In the genomic region with DNA sequence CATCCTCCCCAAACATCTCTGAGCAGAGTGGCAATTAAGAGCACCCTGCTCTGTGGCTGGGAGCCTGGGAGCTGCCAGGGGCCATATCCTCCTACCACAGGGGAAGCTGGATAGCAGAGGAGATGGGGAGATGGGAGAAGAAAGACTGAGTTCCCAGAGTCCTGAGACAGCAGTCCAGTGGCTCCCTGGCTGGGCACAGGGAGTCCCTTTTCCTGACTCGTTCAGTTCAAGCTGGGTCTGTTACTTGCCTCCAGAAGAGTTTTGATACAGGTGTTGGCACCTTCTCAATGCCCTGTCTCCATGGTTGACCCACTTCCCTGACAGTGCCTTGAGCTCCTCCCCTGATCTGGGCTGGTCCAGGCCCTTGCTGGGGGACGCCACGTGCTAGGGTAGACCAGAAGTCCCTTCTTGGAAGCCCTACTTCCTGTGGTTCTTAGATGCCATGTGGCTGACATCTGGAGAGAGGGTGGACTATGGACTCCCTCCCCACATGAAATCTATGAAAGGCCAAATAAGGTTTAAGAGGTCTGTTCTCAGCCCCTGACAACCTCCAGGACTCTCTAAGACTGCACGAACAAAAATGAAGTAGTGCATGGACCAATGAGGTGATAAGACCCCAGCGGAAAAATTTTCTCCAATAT, we compare ENCODE assay signal across 12 cellular contexts.
A peak's percentile ranks its signal among the peaks of the same experiment; 100 is the strongest.
DNase-seq lines count a peak whose midpoint lies in the region; ATAC-seq, FAIRE-seq and TF ChIP-seq lines count a peak whose summit lies in the region.
"Had no signal": no experiment of that assay in that cellular context is flagged by ENCODE, and none has a peak within 500 bp of the region (broad histone marks: within the 10 kb centered on the region; RNA-seq: fewer than 3 reads in every experiment).

No MANE protein-coding gene starts in this region.

- CTCF ChIA-PET in HepG2 (lab: Yijun Ruan, JAX; ENCODE audit: low intra/inter-chr PET ratio, low total read pairs): no interaction called here

- intact Hi-C loops in HepG2 (cut with micrococcal nuclease; ENCODE audit: unreplicated experiment): loop anchor here (5.0 to 10.0 kb wide), 2 partner anchors 131 to 167 kb away; a partner anchor contains a TSS

- POLR2A ChIA-PET in HepG2 (lab: Yijun Ruan, JAX): interaction anchor here (0.7 to 5.1 kb wide), 14 partner anchors 9 to 231 kb away, joined by 3 to 178 read pairs (median 11); a partner anchor contains a TSS

- WGBS in HepG2 (ENCODE audit: low lambda C conversion rate): 72% methylated on average over 4 of the region's 5 CpGs

- H3K36me3 Mint-ChIP-seq in activated naive CD8-positive, alpha-beta T cell: peaks cover 10% of the 10 kb centered on the region
- H3K36me3 Mint-ChIP-seq in stimulated activated effector memory CD8-positive, alpha-beta T cell treated with anti-CD3 and anti-CD28 coated beads, Interleukin-12 subunit alpha, Interleukin-12 subunit beta, amount 100 ng/mL, for 72 hours: peaks cover 27% of the 10 kb centered on the region

- peaks cover 19% of the 10 kb centered on the region for H3K79me2 ChIP-seq in HepG2 (ENCODE audit: insufficient read depth, low read length)

- no peak for TF ChIP-seq CTCF in Peyer's patch (IDR thresholded peaks at IDR 0.05)
- no peak for TF ChIP-seq CTCF in HepG2 (CRISPR knock-in tag; IDR thresholded peaks at IDR 0.05)

- H3K27ac ChIP-seq in Peyer's patch: peak overlapping the region; percentile 39 to 98 (median 98)
- peak overlapping the region; percentile 100 for H3K27ac ChIP-seq in HepG2 (ENCODE audit: extremely low read length, insufficient read depth, low read length)

- H3K27me3 ChIP-seq in Peyer's patch (no peaks in the 10 kb centered on the region), HepG2 (ENCODE audit: control insufficient read depth in 1 of 2, insufficient read depth in 2 of 2, low read length in 2 of 2) (no peaks in the 10 kb centered on the region)

- H3K9ac ChIP-seq in HepG2 (ENCODE audit: insufficient read depth, low read depth, low read length): peak overlapping the region; percentile 99

- H4K20me1 ChIP-seq in HepG2 (ENCODE audit: insufficient read depth, low read length): no peaks in the 10 kb centered on the region

- DNase-seq in Peyer's patch (no peak), HepG2 (ENCODE audit: low spot score) (peak; percentile 28), NCI-H526 (lab: John Stamatoyannopoulos, UW) (no peak)
- no peak for DNase-seq in stimulated activated effector memory CD8-positive, alpha-beta T cell treated with anti-CD3 and anti-CD28 coated beads, Interleukin-12 subunit alpha, Interleukin-12 subunit beta, amount 100 ng/mL, for 72 hours (ENCODE audit: low spot score in 2 of 2)
- DNase-seq in stimulated activated CD4-positive, alpha-beta T cell treated with anti-CD3 and anti-CD28 coated beads, Interleukin-4, amount 100 ng/mL, for 1 hour: no peak
- DNase-seq: NCI-H2171, PC-3 had no signal

- no peak for TF ChIP-seq POLR2A in Peyer's patch (IDR thresholded peaks at IDR 0.05)
- peak in 1 of 2 experiments; percentile 41 for TF ChIP-seq POLR2A in HepG2 (IDR thresholded peaks at IDR 0.05; ENCODE audit: insufficient read depth in 1 of 2, low read depth in 2 of 2, low read length in 2 of 2)

- H3K9me3 ChIP-seq in Peyer's patch (no peaks in the 10 kb centered on the region), HepG2 (ENCODE audit: low read length) (peaks cover 2% of the 10 kb centered on the region)

- H3K4me1 ChIP-seq in Peyer's patch: peaks cover 16 to 52% (median 23%) of the 10 kb centered on the region in 4 donors
- H3K4me1 ChIP-seq in HepG2 (ENCODE audit: insufficient read depth, low read length): peaks cover 91% of the 10 kb centered on the region

- in situ Hi-C loops in HepG2 (cut with HindIII; ENCODE audit: extremely low pct_ligation_motif_present, low pct_unique_long_range_greater_than_20kb): loop anchor here (10.0 kb wide), 1 partner anchor 151 kb away; no protein-coding TSS in a partner anchor

- peaks cover 3% of the 10 kb centered on the region for H3K9me3 Mint-ChIP-seq in activated naive CD8-positive, alpha-beta T cell (ENCODE audit: low read depth)
- peaks cover 6% of the 10 kb centered on the region for H3K9me3 Mint-ChIP-seq in stimulated activated effector memory CD8-positive, alpha-beta T cell treated with anti-CD3 and anti-CD28 coated beads, Interleukin-12 subunit alpha, Interleukin-12 subunit beta, amount 100 ng/mL, for 72 hours

- peak overlapping the region; percentile 99 for H3K27ac Mint-ChIP-seq in activated naive CD8-positive, alpha-beta T cell
- H3K27ac Mint-ChIP-seq in stimulated activated effector memory CD8-positive, alpha-beta T cell treated with anti-CD3 and anti-CD28 coated beads, Interleukin-12 subunit alpha, Interleukin-12 subunit beta, amount 100 ng/mL, for 72 hours: peak overlapping the region; percentile 100

- no peak for ATAC-seq in HepG2
- ATAC-seq in stimulated activated effector memory CD8-positive, alpha-beta T cell treated with anti-CD3 and anti-CD28 coated beads, Interleukin-12 subunit alpha, Interleukin-12 subunit beta, amount 100 ng/mL, for 72 hours: no peak
- no peak for ATAC-seq in HG02588 (IDR thresholded peaks at IDR 0.05; ENCODE audit: unreplicated experiment)
- no peak for ATAC-seq in HG02571 (IDR thresholded peaks at IDR 0.05; ENCODE audit: unreplicated experiment)
- ATAC-seq: PC-3 had no signal

- peaks cover 59% of the 10 kb centered on the region for H3K4me1 Mint-ChIP-seq in activated naive CD8-positive, alpha-beta T cell (ENCODE audit: low read depth)
- H3K4me1 Mint-ChIP-seq in stimulated activated effector memory CD8-positive, alpha-beta T cell treated with anti-CD3 and anti-CD28 coated beads, Interleukin-12 subunit alpha, Interleukin-12 subunit beta, amount 100 ng/mL, for 72 hours: peaks cover 83% of the 10 kb centered on the region

- TF ChIP-seq EP300 in HepG2 (IDR thresholded peaks at IDR 0.05; ENCODE audit: low read depth in 2 of 2, low read length in 2 of 2) (peak in 1 of 2 experiments; percentile 58; a peak in 1 of 4 replicates), HepG2 (CRISPR knock-in tag; IDR thresholded peaks at IDR 0.05; ENCODE audit: borderline replicate concordance) (no peak)

- no peak for TF ChIP-seq RAD21 in HepG2 (CRISPR knock-in tag; IDR thresholded peaks at IDR 0.05)

- H3K27me3 Mint-ChIP-seq in activated naive CD8-positive, alpha-beta T cell: no peaks in the 10 kb centered on the region

- peak overlapping the region; percentile 84 for H3K4me3 Mint-ChIP-seq in activated naive CD8-positive, alpha-beta T cell
- peak overlapping the region; percentile 77 for H3K4me3 Mint-ChIP-seq in stimulated activated effector memory CD8-positive, alpha-beta T cell treated with anti-CD3 and anti-CD28 coated beads, Interleukin-12 subunit alpha, Interleukin-12 subunit beta, amount 100 ng/mL, for 72 hours

- H2AFZ ChIP-seq in HepG2 (ENCODE audit: low read length): no peak overlapping the region

- no peak overlapping the region for H3K4me3 ChIP-seq in Peyer's patch
- peak overlapping the region in 2 of 3 experiments; percentile 39 to 68; a peak in 3 of 6 replicates for H3K4me3 ChIP-seq in HepG2 (replicated peaks in 1 of 3; ENCODE audit: insufficient read depth in 1 of 3, low read depth in 2 of 3, low read length in 3 of 3)

- H3K4me2 ChIP-seq in HepG2 (ENCODE audit: low read depth, low read length): peak overlapping the region; percentile 92

- no peaks in the 10 kb centered on the region for H3K36me3 ChIP-seq in Peyer's patch
- H3K36me3 ChIP-seq in HepG2 (replicated peaks in 1 of 2; ENCODE audit: control insufficient read depth in 1 of 2, insufficient read depth in 2 of 2, low read length in 2 of 2): no peaks in the 10 kb centered on the region

- FAIRE-seq in HepG2 (lab: Jason Lieb, UNC): no peak
- FAIRE-seq: colon, GM19239 had no signal

- BruUV-seq in HepG2 (replicated peaks; lab: Mats Ljungman, UMichigan): no TSS peak

TF ChIP-seq in HepG2, 621 proteins besides CTCF, POLR2A, EP300 and RAD21 (continues in another document):
- TF ChIP-seq ZNF75D (CRISPR knock-in tag; IDR thresholded peaks at IDR 0.05; ENCODE audit: borderline replicate concordance): no peak
- TF ChIP-seq ZEB1 (IDR thresholded peaks at IDR 0.05; ENCODE audit: insufficient replicate concordance, low read depth): no peak
- no peak for TF ChIP-seq BRCA1 (CRISPR knock-in tag; IDR thresholded peaks at IDR 0.05)
- TF ChIP-seq HNF4A (CRISPR knock-in tag; IDR thresholded peaks at IDR 0.05): peak; percentile 83
- TF ChIP-seq SOX5 (CRISPR knock-in tag; IDR thresholded peaks at IDR 0.05; ENCODE audit: borderline replicate concordance): peak; percentile 45; the same call in 1 of the 2 replicates
- TF ChIP-seq, protein P1, sequence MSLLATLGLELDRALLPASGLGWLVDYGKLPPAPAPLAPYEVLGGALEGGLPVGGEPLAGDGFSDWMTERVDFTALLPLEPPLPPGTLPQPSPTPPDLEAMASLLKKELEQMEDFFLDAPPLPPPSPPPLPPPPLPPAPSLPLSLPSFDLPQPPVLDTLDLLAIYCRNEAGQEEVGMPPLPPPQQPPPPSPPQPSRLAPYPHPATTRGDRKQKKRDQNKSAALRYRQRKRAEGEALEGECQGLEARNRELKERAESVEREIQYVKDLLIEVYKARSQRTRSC (CRISPR knock-in tag; IDR thresholded peaks at IDR 0.05; ENCODE audit: low read depth): no peak
- peak; percentile 54; the same call in 1 of the 2 replicates for TF ChIP-seq ZNF33B (CRISPR knock-in tag; IDR thresholded peaks at IDR 0.05)
- TF ChIP-seq KLF6 (CRISPR knock-in tag; IDR thresholded peaks at IDR 0.05): no peak
- TF ChIP-seq BRD4 (CRISPR knock-in tag; IDR thresholded peaks at IDR 0.05): peak; percentile 31; the same call in 1 of the 2 replicates
- 0 out of 2 replicates have a peak, but pooled peaks have one; percentile 31 for TF ChIP-seq ZNF337 (CRISPR knock-in tag; IDR thresholded peaks at IDR 0.05; ENCODE audit: borderline replicate concordance, low read depth)
- 0 out of 2 replicates have a peak, but pooled peaks have one; percentile 68 for TF ChIP-seq ZNF557 (CRISPR knock-in tag; IDR thresholded peaks at IDR 0.05)
- no peak for TF ChIP-seq NFE2 (CRISPR knock-in tag; IDR thresholded peaks at IDR 0.05)
- peak; percentile 85; the same call in 1 of the 2 replicates for TF ChIP-seq SMAD3 (CRISPR knock-in tag; IDR thresholded peaks at IDR 0.05)
- no peak for TF ChIP-seq ZFAT (CRISPR knock-in tag; conservative IDR thresholded peaks at IDR 0.05)
- no peak for TF ChIP-seq KMT2A (CRISPR knock-in tag; IDR thresholded peaks at IDR 0.05)
- 0 out of 2 replicates have a peak, but pooled peaks have one; percentile 45 for TF ChIP-seq ZNF446 (CRISPR knock-in tag; IDR thresholded peaks at IDR 0.05)
- TF ChIP-seq ZNF746 (CRISPR knock-in tag; IDR thresholded peaks at IDR 0.05): 0 out of 2 replicates have a peak, but pooled peaks have one; percentile 54
- TF ChIP-seq ATF7-NPFF (CRISPR knock-in tag; IDR thresholded peaks at IDR 0.05; ENCODE audit: low read depth): no peak; the same call in 1 of the 2 replicates
- peak; percentile 69; the same call in 1 of the 2 replicates for TF ChIP-seq ZMYM4 (CRISPR knock-in tag; IDR thresholded peaks at IDR 0.05)
- 0 out of 2 replicates have a peak, but pooled peaks have one; percentile 37 for TF ChIP-seq ZNF44 (CRISPR knock-in tag; IDR thresholded peaks at IDR 0.05)
- no peak for TF ChIP-seq ZBTB1 (CRISPR knock-in tag; IDR thresholded peaks at IDR 0.05; ENCODE audit: borderline replicate concordance)

Comparison
In these comparisons a context has a peak if more than half of its experiments do, and no peak if none do; other contexts are left out.
1. H3K4me3 ChIP-seq: peak in HepG2 (2 of 3); none in Peyer's patch (0 of 4).